In the genomic region with DNA sequence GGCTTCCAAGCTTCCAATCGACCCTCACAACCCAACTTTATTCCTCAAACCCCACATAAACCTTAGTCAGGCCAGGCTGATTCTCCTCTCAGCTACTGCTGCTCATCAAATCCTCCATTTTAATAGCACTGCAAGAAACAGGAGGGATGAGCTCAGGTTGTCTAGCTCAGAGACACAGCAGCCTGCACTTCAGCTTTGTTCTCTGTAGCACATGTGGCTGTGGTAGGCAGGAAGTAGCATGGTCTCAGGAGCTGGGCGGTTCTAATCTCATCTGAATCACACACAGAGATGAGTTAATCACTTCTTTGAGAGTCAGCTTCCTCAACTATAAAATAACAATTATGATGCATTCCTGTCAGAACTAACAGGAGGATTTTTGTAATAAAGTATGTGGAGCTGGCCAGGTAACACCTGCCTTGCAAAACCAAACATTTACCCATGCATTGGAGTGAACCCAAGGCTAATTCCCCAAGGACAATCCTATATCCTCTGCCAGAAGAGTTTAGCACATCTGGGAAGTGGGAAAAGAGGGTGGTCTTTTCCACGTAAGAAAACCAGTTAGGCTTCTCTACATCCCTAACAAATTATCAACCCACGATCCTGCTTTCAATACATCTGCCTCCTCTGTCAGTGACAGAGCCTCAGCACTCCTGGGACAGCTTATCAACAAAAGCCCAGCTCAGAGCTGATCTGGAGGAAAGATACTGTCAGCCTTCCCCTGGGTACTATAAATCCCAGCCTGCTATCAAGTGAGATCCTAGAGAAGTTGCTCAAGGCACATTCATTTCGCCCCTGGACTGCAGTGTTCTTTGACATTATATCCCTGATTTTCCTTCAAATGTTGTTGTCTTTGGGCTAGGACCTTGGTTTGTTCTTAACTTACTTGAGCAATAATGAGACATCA, we compare ENCODE assay signal across 8 cellular contexts. TPM values are rescaled to one million over a fixed set of nuclear protein-coding genes. Genes with fewer than 3 reads are reported as not detected.
A peak's percentile ranks its signal among the peaks of the same experiment; 100 is the strongest.
DNase-seq lines count a peak whose midpoint lies in the region; ATAC-seq and TF ChIP-seq lines count a peak whose summit lies in the region.

No MANE protein-coding gene starts in this region.

- no peak overlapping the region for H3K4me3 Mint-ChIP-seq in stimulated activated memory B cell treated with anti-CD40 and anti-IgM and Interleukin-4, amounts not matched to agents 10 μg/mL and 1 μg/mL and 100 μg/mL, for 72 hours

- POLR2A ChIA-PET in GM10248 (lab: Yijun Ruan, JAX), result no interaction called here

- no peaks in the 10 kb centered on the region for H3K27me3 Mint-ChIP-seq in stimulated activated memory B cell treated with anti-CD40 and anti-IgM and Interleukin-4, amounts not matched to agents 10 μg/mL and 1 μg/mL and 100 μg/mL, for 72 hours

- peaks cover 6% of the 10 kb centered on the region for H3K4me1 Mint-ChIP-seq in stimulated activated memory B cell treated with anti-CD40 and anti-IgM and Interleukin-4, amounts not matched to agents 10 μg/mL and 1 μg/mL and 100 μg/mL, for 72 hours

- CTCF ChIA-PET in GM10248 (lab: Yijun Ruan, JAX), result interaction anchor here (0.9 to 2.7 kb wide), 9 partner anchors 10 to 124 kb away, joined by 3 to 16 read pairs (median 4); no protein-coding TSS in a partner anchor

- H3K36me3 Mint-ChIP-seq in stimulated activated memory B cell treated with anti-CD40 and anti-IgM and Interleukin-4, amounts not matched to agents 10 μg/mL and 1 μg/mL and 100 μg/mL, for 72 hours, result no peaks in the 10 kb centered on the region

- DNase-seq in ELR (ENCODE audit: low read depth), result peak; percentile 90
- peak; percentile 27 for DNase-seq in activated T-helper 9 cell treated with anti-CD3 and anti-CD28 coated beads, Interleukin-2, amount 50 U/mL, for 16 hours (ENCODE audit: low read depth)
- DNase-seq in left lobe of liver (ENCODE audit: low spot score), result no peak
- no peak for DNase-seq in HuH-7.5 (ENCODE audit: low spot score)
- no peak for DNase-seq in GM10248 (ENCODE audit: extremely low spot score)

- ATAC-seq in HG02938 (IDR thresholded peaks at IDR 0.05; ENCODE audit: unreplicated experiment) (peak; percentile 88), left lobe of liver (peak; percentile 59)
- ATAC-seq in stimulated activated memory B cell treated with anti-CD40 and anti-IgM and Interleukin-4, amounts not matched to agents 10 μg/mL and 1 μg/mL and 100 μg/mL, for 72 hours, result peak; percentile 60

- H3K9me3 Mint-ChIP-seq in stimulated activated memory B cell treated with anti-CD40 and anti-IgM and Interleukin-4, amounts not matched to agents 10 μg/mL and 1 μg/mL and 100 μg/mL, for 72 hours, result no peaks in the 10 kb centered on the region

- no peak for TF ChIP-seq CTCF in GM10248 (IDR thresholded peaks at IDR 0.05; ENCODE audit: control extremely low read depth, extremely low read depth, low read depth, missing control alignments)

- H3K27ac Mint-ChIP-seq in stimulated activated memory B cell treated with anti-CD40 and anti-IgM and Interleukin-4, amounts not matched to agents 10 μg/mL and 1 μg/mL and 100 μg/mL, for 72 hours, result no peak overlapping the region

TF ChIP-seq in PFSK-1, 5 proteins besides CTCF, POLR2A, EP300 and RAD21:
- TF ChIP-seq SIN3A (IDR thresholded peaks at IDR 0.05; ENCODE audit: borderline replicate concordance, insufficient read depth, low read length), result peak; percentile 46; the same call in 1 of the 2 replicates
- no peak; the same call in 1 of the 2 replicates for TF ChIP-seq POLR2AphosphoS5 (IDR thresholded peaks at IDR 0.05; ENCODE audit: low read depth, low read length)
- no peak for TF ChIP-seq FOXP2 (optimal IDR thresholded peaks at IDR 0.05; ENCODE audit: borderline replicate concordance, extremely low read depth, extremely low read length, insufficient read depth)

RNA-seq across cellular contexts. Expression of a gene that starts 32.8 kb away (rescaled TPM):
- polyA plus RNA-seq in PFSK-1 (2012; ENCODE audit: insufficient read length, low read depth), result 8.4 TPM
- 35.0 TPM for total RNA-seq in left lobe of liver

Comparison
In these comparisons a context has a peak if more than half of its experiments do, and no peak if none do; other contexts are left out.
1. DNase-seq: peak in ELR (single experiment) and activated T-helper 9 cell treated with anti-CD3 and anti-CD28 coated beads, Interleukin-2, amount 50 U/mL, for 16 hours (single experiment); none in left lobe of liver (single experiment), HuH-7.5 (single experiment) and GM10248 (single experiment).
2. Peak in every context shown above with its lines, with median percentiles within 50 percentile points of each other: ATAC-seq.